18 cellular contexts compared by ENCODE assay signal in the genomic region with DNA sequence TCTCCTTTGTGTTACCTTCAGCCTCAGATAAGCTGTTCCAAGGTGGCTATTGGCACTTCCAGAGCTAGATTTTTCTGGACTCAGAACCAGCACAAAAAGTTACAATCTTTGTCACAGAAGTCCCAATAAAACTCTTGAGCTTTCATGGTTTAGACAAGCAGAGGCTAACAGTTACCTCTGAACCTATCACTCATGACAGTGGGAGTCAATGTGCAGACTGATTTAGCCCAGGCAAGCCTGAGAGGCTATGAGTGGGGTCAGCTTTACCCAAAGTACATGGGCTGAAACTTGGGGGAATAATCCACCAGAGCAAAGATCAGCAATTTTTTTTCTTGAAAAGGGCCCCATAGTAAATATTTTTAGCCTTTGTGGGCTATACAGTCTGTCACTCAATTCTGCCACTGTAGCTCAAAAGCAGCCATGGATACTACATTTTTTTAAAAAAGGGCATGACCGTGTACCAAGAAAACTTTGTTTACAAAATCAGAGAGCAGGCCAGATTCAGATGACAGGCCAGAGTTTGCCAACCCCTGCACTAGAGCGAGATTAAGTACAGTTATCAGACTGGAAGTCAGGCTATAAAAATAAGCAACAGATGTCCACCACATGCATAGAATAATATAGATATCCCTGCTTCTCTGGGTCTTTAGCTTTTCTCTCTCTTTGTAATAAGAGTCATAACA. TPM values are rescaled to one million over a fixed set of nuclear protein-coding genes. Genes with fewer than 3 reads are reported as not detected.
"Had no signal": no experiment of that assay in that cellular context is flagged by ENCODE, and none has a peak within 500 bp of the region (broad histone marks: within the 10 kb centered on the region; RNA-seq: fewer than 3 reads in every experiment).

No MANE protein-coding gene starts in this region.

- DNase-seq: activated CD4-positive, alpha-beta T cell treated with anti-CD3 and anti-CD28 coated beads, Interleukin-2, amount 50 U/mL, for 1 hour; activated CD4-positive, CD25-positive, alpha-beta regulatory T cell; activated naive CD4-positive, alpha-beta T cell treated with anti-CD3 and anti-CD28 coated beads, Interleukin-2, amount 10 ng/mL, durations not matched to agents 7 days and 5 days; activated T-cell treated with anti-CD3 and anti-CD28 coated beads for 4 hours; gastrocnemius medialis; heart right ventricle; islet precursor cell; left lung; mesendoderm; right cardiac atrium; tibial artery; uterus had no signal

- H3K27ac Mint-ChIP-seq: activated naive CD4-positive, alpha-beta T cell treated with anti-CD3 and anti-CD28 coated beads, Interleukin-2, amount 10 ng/mL, durations not matched to agents 7 days and 5 days; activated T-helper 17 cell treated with anti-CD3 and anti-CD28 coated beads, Interleukin-2, amount 50 U/mL, for 72 hours; neural progenitor cell; stimulated activated effector memory CD8-positive, alpha-beta T cell treated with anti-CD3 and anti-CD28 coated beads, Interleukin-12 subunit alpha, Interleukin-12 subunit beta, amount 100 ng/mL, for 72 hours had no signal

- H3K9me3 ChIP-seq: gastrocnemius medialis, heart right ventricle, left lung, tibial artery, uterus had no signal

- H3K27me3 ChIP-seq: gastrocnemius medialis, heart right ventricle, left lung, neural progenitor cell, tibial artery, uterus had no signal

- H3K9me3 Mint-ChIP-seq: activated naive CD4-positive, alpha-beta T cell treated with anti-CD3 and anti-CD28 coated beads, Interleukin-2, amount 10 ng/mL, durations not matched to agents 7 days and 5 days; activated T-helper 17 cell treated with anti-CD3 and anti-CD28 coated beads, Interleukin-2, amount 50 U/mL, for 72 hours; brain; stimulated activated effector memory CD8-positive, alpha-beta T cell treated with anti-CD3 and anti-CD28 coated beads, Interleukin-12 subunit alpha, Interleukin-12 subunit beta, amount 100 ng/mL, for 72 hours had no signal

- H3K4me1 Mint-ChIP-seq: activated naive CD4-positive, alpha-beta T cell treated with anti-CD3 and anti-CD28 coated beads, Interleukin-2, amount 10 ng/mL, durations not matched to agents 7 days and 5 days; activated T-helper 17 cell treated with anti-CD3 and anti-CD28 coated beads, Interleukin-2, amount 50 U/mL, for 72 hours; neural progenitor cell; stimulated activated effector memory CD8-positive, alpha-beta T cell treated with anti-CD3 and anti-CD28 coated beads, Interleukin-12 subunit alpha, Interleukin-12 subunit beta, amount 100 ng/mL, for 72 hours had no signal

- H3K36me3 ChIP-seq: gastrocnemius medialis, heart right ventricle, left lung, neural progenitor cell, tibial artery, uterus had no signal

- H3K4me2 ChIP-seq: neural progenitor cell had no signal

- H3K4me3 ChIP-seq: gastrocnemius medialis, heart right ventricle, left lung, neural progenitor cell, tibial artery, uterus had no signal

- H3K4me3 Mint-ChIP-seq: activated naive CD4-positive, alpha-beta T cell treated with anti-CD3 and anti-CD28 coated beads, Interleukin-2, amount 10 ng/mL, durations not matched to agents 7 days and 5 days; activated T-helper 17 cell treated with anti-CD3 and anti-CD28 coated beads, Interleukin-2, amount 50 U/mL, for 72 hours; brain; neural progenitor cell; stimulated activated effector memory CD8-positive, alpha-beta T cell treated with anti-CD3 and anti-CD28 coated beads, Interleukin-12 subunit alpha, Interleukin-12 subunit beta, amount 100 ng/mL, for 72 hours had no signal

- H3K36me3 Mint-ChIP-seq: activated naive CD4-positive, alpha-beta T cell treated with anti-CD3 and anti-CD28 coated beads, Interleukin-2, amount 10 ng/mL, durations not matched to agents 7 days and 5 days; brain; neural progenitor cell; stimulated activated effector memory CD8-positive, alpha-beta T cell treated with anti-CD3 and anti-CD28 coated beads, Interleukin-12 subunit alpha, Interleukin-12 subunit beta, amount 100 ng/mL, for 72 hours had no signal

- H2AFZ ChIP-seq: neural progenitor cell had no signal

- H3K27ac ChIP-seq: gastrocnemius medialis, heart right ventricle, left lung, neural progenitor cell, tibial artery, uterus had no signal

- H3K4me1 ChIP-seq: gastrocnemius medialis, left lung, neural progenitor cell, uterus had no signal

- H3K9ac ChIP-seq: neural progenitor cell had no signal

RNA-seq across cellular contexts. Expression of gene CCN2, which starts 20.0 kb away (rescaled TPM):
- total RNA-seq: activated CD8-positive, alpha-beta memory T cell treated with anti-CD3 and anti-CD28 coated beads for 36 hours; activated T-helper 17 cell treated with anti-CD3 and anti-CD28 coated beads, Interleukin-2, amount 50 U/mL, for 72 hours; T-helper 1 cell treated with Interleukin-12 subunit alpha and Interleukin-12 subunit beta and Interleukin-4 antibody, amounts not matched to agents 30 ng/mL and 1 ng/mL, for 36 hours had no signal
